ENCODE assay signal across 11 cellular contexts in genomic region chr20:35410613-35411012, GRCh38. TPM values are rescaled to one million over a fixed set of nuclear protein-coding genes. Genes with fewer than 3 reads are reported as not detected.
DNase-seq lines count a peak whose midpoint lies in the region; TF ChIP-seq lines count a peak whose summit lies in the region.
"Had no signal": no experiment of that assay in that cellular context is flagged by ENCODE, and none has a peak within 500 bp of the region (broad histone marks: within the 10 kb centered on the region; RNA-seq: fewer than 3 reads in every experiment).

No MANE protein-coding gene starts in this region.

- H3K36me3 ChIP-seq in BE2C (peaks cover 28% of the 10 kb centered on the region), mucosa of rectum (ENCODE audit: control insufficient read depth in 2 of 2, insufficient read depth in 2 of 2, low read length in 2 of 2) (peaks cover 7 to 24% of the 10 kb centered on the region in 2 donors)

- DNase-seq in BE2C: no peak
- no peak for DNase-seq in HL-60 (ENCODE audit: low read depth in 1 of 2, low spot score in 1 of 2)
- no peak for DNase-seq in astrocyte of the cerebellum (ENCODE audit: low read depth)
- DNase-seq in T-helper 9 cell: no peak
- DNase-seq in NCI-H2081 treated with DMSO at 0.1 percent for 48 hours (lab: John Stamatoyannopoulos, UW): no peak
- no peak for DNase-seq in NCI-H748 (lab: John Stamatoyannopoulos, UW; ENCODE audit: unreplicated experiment)
- DNase-seq in ureter (ENCODE audit: low spot score): no peak
- DNase-seq: aorta, left lung, SHP77 treated with DMSO at 0.1 percent for 48 hours had no signal

- TF ChIP-seq CTCF in BE2C (IDR thresholded peaks at IDR 0.05; ENCODE audit: low read depth, low read length) (no peak), HL-60 (IDR thresholded peaks at IDR 0.05; ENCODE audit: insufficient read depth, low read length) (no peak), astrocyte of the cerebellum (IDR thresholded peaks at IDR 0.05; ENCODE audit: low read depth, low read length, missing control alignments) (no peak)

- no peak overlapping the region; the same call in 1 of the 2 replicates for H3K27ac ChIP-seq in HL-60 (replicated peaks)
- H3K27ac ChIP-seq in mucosa of rectum (ENCODE audit: low read depth in 2 of 2, low read length in 2 of 2): no peak overlapping the region

- in situ Hi-C loops in astrocyte of the cerebellum (cut with HindIII; ENCODE audit: low sequenced_read_pairs): no loop called here

- H3K27me3 ChIP-seq in BE2C (no peaks in the 10 kb centered on the region), HL-60 (ENCODE audit: insufficient read depth, poor library complexity, severe bottlenecking) (no peaks in the 10 kb centered on the region), mucosa of rectum (ENCODE audit: control insufficient read depth in 2 of 2, insufficient read depth in 2 of 2, low read length in 2 of 2) (no peaks in the 10 kb centered on the region)
- H3K27me3 ChIP-seq: left lung had no signal

- H3K9me3 ChIP-seq in BE2C (no peaks in the 10 kb centered on the region), mucosa of rectum (ENCODE audit: control insufficient read depth in 2 of 2, low read length in 2 of 2) (no peaks in the 10 kb centered on the region)

- H3K9ac ChIP-seq in mucosa of rectum (ENCODE audit: low read depth in 1 of 2, low read length in 2 of 2): no peak overlapping the region

- H3K4me3 ChIP-seq in BE2C (ENCODE audit: low read depth, low read length) (peak overlapping the region; percentile 97), HL-60 (replicated peaks; ENCODE audit: insufficient read depth, low read length) (peak overlapping the region; percentile 72), astrocyte of the cerebellum (ENCODE audit: low read depth, low read length) (peak overlapping the region; percentile 84), mucosa of rectum (ENCODE audit: low read length in 2 of 2) (peak overlapping the region; percentile 94 to 98)

- no peaks in the 10 kb centered on the region for H3K4me1 ChIP-seq in BE2C
- H3K4me1 ChIP-seq in mucosa of rectum (ENCODE audit: control insufficient read depth in 2 of 2, insufficient read depth in 2 of 2, low read length in 2 of 2): peaks cover 6 to 9% of the 10 kb centered on the region in 2 donors

RNA-seq across cellular contexts. Expression of gene UQCC1, which starts 1.2 kb away (rescaled TPM):
- 90.3 TPM for polyA plus RNA-seq in BE2C (2012; ENCODE audit: insufficient read depth, insufficient read length, low read depth)
- total RNA-seq in ureter: 66.9 TPM

RNA-seq across cellular contexts. Expression of gene GDF5, which starts 27.4 kb away (rescaled TPM):
- not detected for polyA plus RNA-seq in BE2C (2012; ENCODE audit: insufficient read depth, insufficient read length, low read depth)
- 0.34 TPM for total RNA-seq in ureter

RNA-seq across cellular contexts. Expression of gene CEP250, which starts 44.8 kb away (rescaled TPM):
- 25.7 TPM for polyA plus RNA-seq in BE2C (2012; ENCODE audit: insufficient read depth, insufficient read length, low read depth)
- 30.9 TPM for total RNA-seq in ureter
